ENCODE assay signal across 22 cellular contexts in genomic region chr14:70838076-70838475, GRCh38. TPM values are rescaled to one million over a fixed set of nuclear protein-coding genes. Genes with fewer than 3 reads are reported as not detected.
DNase-seq lines count a peak whose midpoint lies in the region; ATAC-seq, FAIRE-seq and TF ChIP-seq lines count a peak whose summit lies in the region.
"Had no signal": no experiment of that assay in that cellular context is flagged by ENCODE, and none has a peak within 500 bp of the region (broad histone marks: within the 10 kb centered on the region; RNA-seq: fewer than 3 reads in every experiment).

No MANE protein-coding gene starts in this region.

- no peak overlapping the region for H3K4me3 Mint-ChIP-seq in CD4-positive, alpha-beta memory T cell
- H3K4me3 Mint-ChIP-seq: CD4-positive, CD25-positive, alpha-beta regulatory T cell; GM23338; H9 had no signal

- CTCF ChIA-PET in CD4-positive, alpha-beta memory T cell (lab: Charles Lee; ENCODE audit: partially characterized antibody) = no interaction called here

- TF ChIP-seq CTCF in colonic mucosa (IDR thresholded peaks at IDR 0.05) (no peak), mucosa of descending colon (IDR thresholded peaks at IDR 0.05) (no peak)

- H3K4me1 ChIP-seq in colonic mucosa = no peaks in the 10 kb centered on the region
- no peaks in the 10 kb centered on the region for H3K4me1 ChIP-seq in mucosa of descending colon (ENCODE audit: low read depth)
- H3K4me1 ChIP-seq in CD4-positive, alpha-beta memory T cell (ENCODE audit: insufficient read depth, low read length) = no peaks in the 10 kb centered on the region
- H3K4me1 ChIP-seq: BE2C had no signal

- H3K27me3 Mint-ChIP-seq in CD4-positive, alpha-beta memory T cell = peaks cover 0 to 1% of the 10 kb centered on the region in 2 donors

- H3K27me3 ChIP-seq in colonic mucosa = no peaks in the 10 kb centered on the region
- no peaks in the 10 kb centered on the region for H3K27me3 ChIP-seq in CD4-positive, alpha-beta memory T cell (ENCODE audit: insufficient read depth, low read length)

- no peaks in the 10 kb centered on the region for H3K4me1 Mint-ChIP-seq in CD4-positive, alpha-beta memory T cell
- H3K4me1 Mint-ChIP-seq: GM23338, H9 had no signal

- no peak overlapping the region for H3K27ac ChIP-seq in colonic mucosa
- H3K27ac ChIP-seq in CD4-positive, alpha-beta memory T cell (ENCODE audit: low read depth, low read length) = no peak overlapping the region

- H3K36me3 ChIP-seq in colonic mucosa = no peaks in the 10 kb centered on the region
- no peaks in the 10 kb centered on the region for H3K36me3 ChIP-seq in mucosa of descending colon (ENCODE audit: low read depth)
- H3K36me3 ChIP-seq in CD4-positive, alpha-beta memory T cell (ENCODE audit: insufficient read depth, low read length) = no peaks in the 10 kb centered on the region
- H3K36me3 ChIP-seq: BE2C had no signal

- POLR2A ChIA-PET in CD4-positive, alpha-beta memory T cell (lab: Charles Lee; ENCODE audit: partially characterized antibody) = no interaction called here

- no peaks in the 10 kb centered on the region for H3K9me3 ChIP-seq in colonic mucosa
- no peaks in the 10 kb centered on the region for H3K9me3 ChIP-seq in mucosa of descending colon
- no peaks in the 10 kb centered on the region for H3K9me3 ChIP-seq in CD4-positive, alpha-beta memory T cell (ENCODE audit: control insufficient read depth in 1 of 2, low read length in 2 of 2)
- H3K9me3 ChIP-seq: BE2C, Caco-2 had no signal

- ATAC-seq in left lobe of liver = peak; percentile 84
- peak; percentile 94 for ATAC-seq in mucosa of descending colon
- no peak for ATAC-seq in GM21737 (IDR thresholded peaks at IDR 0.05; ENCODE audit: unreplicated experiment)
- no peak for ATAC-seq in HG02571 (IDR thresholded peaks at IDR 0.05; ENCODE audit: unreplicated experiment)
- no peak for ATAC-seq in GM19395 (IDR thresholded peaks at IDR 0.05; ENCODE audit: unreplicated experiment)
- ATAC-seq: GM23338, K562 had no signal

- no peak overlapping the region for H3K27ac Mint-ChIP-seq in CD4-positive, alpha-beta memory T cell
- H3K27ac Mint-ChIP-seq: CD4-positive, CD25-positive, alpha-beta regulatory T cell; GM23338; H9 had no signal

- peak; percentile 53 for FAIRE-seq in urothelium cell line (lab: Jason Lieb, UNC)
- FAIRE-seq: A204.1, D721Med, G401.6, GM12891, GM19239, K562 had no signal

- intact Hi-C loops in colonic mucosa (cut with DNase I) = no loop called here
- intact Hi-C loops in mucosa of descending colon (cut with DNase I, micrococcal nuclease) = no loop called here
- intact Hi-C loops in CD4-positive, alpha-beta memory T cell (cut with micrococcal nuclease) = no loop called here

- peak; percentile 38 for DNase-seq in colonic mucosa
- DNase-seq in left lobe of liver (ENCODE audit: low spot score) = peak; percentile 53
- peak in 1 of 3 donors; percentile 69 for DNase-seq in mucosa of descending colon
- DNase-seq in urothelium cell line (ENCODE audit: low spot score) = no peak
- no peak for DNase-seq in CD4-positive, alpha-beta memory T cell
- DNase-seq: ACHN; BE2C; C1 segment of cervical spinal cord; CD4-positive, CD25-positive, alpha-beta regulatory T cell; H9; IMR-90 had no signal

- peaks cover 3 to 16% (median 9%) of the 10 kb centered on the region in 8 donors for H3K9me3 Mint-ChIP-seq in CD4-positive, alpha-beta memory T cell

- H3K4me3 ChIP-seq in colonic mucosa = no peak overlapping the region
- H3K4me3 ChIP-seq in mucosa of descending colon = no peak overlapping the region
- no peak overlapping the region for H3K4me3 ChIP-seq in CD4-positive, alpha-beta memory T cell (ENCODE audit: low read length in 2 of 2)
- H3K4me3 ChIP-seq: GM23338, K562 had no signal

- H3K9ac ChIP-seq in colonic mucosa (ENCODE audit: low read depth in 2 of 2, low read length in 2 of 2) = no peak overlapping the region

- H3K36me3 Mint-ChIP-seq in CD4-positive, alpha-beta memory T cell = peaks cover 0 to 2% of the 10 kb centered on the region in 2 donors
- H3K36me3 Mint-ChIP-seq: CD4-positive, CD25-positive, alpha-beta regulatory T cell had no signal

RNA-seq across cellular contexts. Expression of gene MAP3K9, which starts 28.8 kb away (rescaled TPM):
- total RNA-seq in colonic mucosa (10 to 100 TPM; 10.6 to 13.0 TPM), left lobe of liver (3.1 TPM), mucosa of descending colon (1 to 10 TPM; 5.7 to 9.3 (median 8.8) TPM)
- total RNA-seq in CD4-positive, alpha-beta memory T cell = 1 to 10 TPM; 5.8 to 6.4 TPM
- 1 to 10 TPM in 1 of 2 donors, under 1 TPM in 1; 0.47 to 1.3 TPM for polyA plus RNA-seq in CD4-positive, alpha-beta memory T cell

Comparison
In these comparisons a context has a peak if more than half of its experiments do, and no peak if none do; other contexts are left out.
1. DNase-seq: peak in colonic mucosa (single experiment) and left lobe of liver (single experiment); none in urothelium cell line (single experiment) and CD4-positive, alpha-beta memory T cell (0 of 5).
2. ATAC-seq: peak in left lobe of liver (single experiment) and mucosa of descending colon (single experiment); none in GM21737 (single experiment), HG02571 (single experiment) and GM19395 (single experiment).